Comparison of ENCODE assay signal across 10 cellular contexts in the genomic region with DNA sequence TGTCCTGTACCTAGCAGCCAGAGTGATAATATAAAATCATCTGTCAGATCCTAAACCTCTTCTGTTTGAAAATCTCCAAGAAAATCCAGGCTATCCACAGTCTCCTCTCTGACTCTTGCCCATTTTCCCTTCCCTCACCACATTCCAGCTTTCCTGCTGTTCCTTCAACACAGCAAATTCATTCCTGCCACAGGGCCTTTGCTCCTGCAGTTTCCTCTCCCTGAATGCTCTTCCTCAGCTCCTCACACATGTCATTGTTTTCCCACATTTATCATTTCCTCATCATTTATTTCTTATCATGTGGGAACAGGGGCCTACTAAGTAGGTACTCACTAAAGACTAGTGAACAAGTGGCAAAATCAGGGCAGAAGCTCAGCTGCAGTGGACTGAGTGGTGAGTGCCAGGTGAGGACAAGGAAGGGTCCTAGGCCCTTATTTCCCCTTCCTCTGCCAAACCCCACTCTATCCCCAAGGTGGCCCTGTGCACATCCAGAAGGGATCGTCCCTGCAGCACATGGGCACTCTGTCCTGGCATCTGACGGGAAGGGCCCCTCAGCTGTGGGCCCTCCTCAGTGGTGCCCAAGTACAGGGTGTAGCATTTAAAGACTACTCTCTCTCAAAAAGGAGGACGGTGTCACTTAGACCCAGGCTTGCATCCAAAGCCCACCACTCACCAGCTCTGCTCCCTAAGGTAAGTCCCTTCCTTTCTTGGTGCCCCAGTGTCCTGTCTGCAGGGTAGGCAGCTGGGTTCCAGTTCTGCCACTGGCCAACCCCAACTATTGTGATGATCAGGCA. TPM values are rescaled to one million over a fixed set of nuclear protein-coding genes. Genes with fewer than 3 reads are reported as not detected.
DNase-seq lines count a peak whose midpoint lies in the region; ATAC-seq and TF ChIP-seq lines count a peak whose summit lies in the region.
"Had no signal": no experiment of that assay in that cellular context is flagged by ENCODE, and none has a peak within 500 bp of the region (broad histone marks: within the 10 kb centered on the region; RNA-seq: fewer than 3 reads in every experiment).

No MANE protein-coding gene starts in this region.

- H3K4me1 Mint-ChIP-seq in WTC11: peaks cover 22% of the 10 kb centered on the region

- peaks cover 22% of the 10 kb centered on the region for H3K27me3 Mint-ChIP-seq in WTC11 (ENCODE audit: low read depth)

- H3K9me3 ChIP-seq in mucosa of rectum (ENCODE audit: control insufficient read depth in 2 of 2, low read length in 2 of 2) (no peaks in the 10 kb centered on the region), thoracic aorta (no peaks in the 10 kb centered on the region)

- TF ChIP-seq CTCF in WTC11 (IDR thresholded peaks at IDR 0.05) (no peak), coronary artery (IDR thresholded peaks at IDR 0.05) (no peak), thoracic aorta (IDR thresholded peaks at IDR 0.05) (no peak)

- no peaks in the 10 kb centered on the region for H3K36me3 Mint-ChIP-seq in WTC11

- H3K27me3 ChIP-seq in mucosa of rectum (ENCODE audit: control insufficient read depth in 2 of 2, insufficient read depth in 2 of 2, low read length in 2 of 2) (no peaks in the 10 kb centered on the region), thoracic aorta (replicated peaks; ENCODE audit: insufficient read depth) (no peaks in the 10 kb centered on the region)

- DNase-seq in WTC11 (ENCODE audit: low spot score) (no peak), coronary artery (ENCODE audit: low spot score) (peak; percentile 70), thoracic aorta (ENCODE audit: low spot score) (no peak), NCI-H2196 treated with DMSO at 0.1 percent for 48 hours (lab: John Stamatoyannopoulos, UW; ENCODE audit: unreplicated experiment) (no peak), NCI-H1694 (lab: John Stamatoyannopoulos, UW) (no peak)
- DNase-seq in NK-92 treated with Interleukin-12 subunit alpha and Interleukin-12 subunit beta, amount 100 ng/mL, for 24 hours (lab: John Stamatoyannopoulos, UW): no peak
- DNase-seq: activated CD4-positive, alpha-beta T cell treated with anti-CD3 and anti-CD28 coated beads, Interleukin-2, amount 50 U/mL, for 4 hours; MV-4-11; PC-9 had no signal

- POLR2A ChIA-PET in WTC11 (lab: Charles Lee): no interaction called here

- H3K27ac ChIP-seq in coronary artery: peak overlapping the region; percentile 87 to 90
- H3K27ac ChIP-seq in mucosa of rectum (ENCODE audit: low read depth in 2 of 2, low read length in 2 of 2): no peak overlapping the region
- H3K27ac ChIP-seq in thoracic aorta: peak overlapping the region in 1 of 2 donors; percentile 48
- H3K27ac ChIP-seq: PC-9 had no signal

- no peak overlapping the region for H3K27ac Mint-ChIP-seq in WTC11

- CTCF ChIA-PET in WTC11 (lab: Charles Lee): interaction anchor here (1.5 to 2.3 kb wide), 2 partner anchors 53 to 70 kb away, joined by 4 to 7 read pairs; no protein-coding TSS in a partner anchor

- peak overlapping the region in 1 of 2 donors; percentile 14 for H3K9ac ChIP-seq in mucosa of rectum (ENCODE audit: low read depth in 1 of 2, low read length in 2 of 2)

- H3K36me3 ChIP-seq in mucosa of rectum (ENCODE audit: control insufficient read depth in 2 of 2, insufficient read depth in 2 of 2, low read length in 2 of 2) (no peaks in the 10 kb centered on the region), thoracic aorta (peaks cover 12% of the 10 kb centered on the region)

- H3K4me1 ChIP-seq in mucosa of rectum (ENCODE audit: control insufficient read depth in 2 of 2, insufficient read depth in 2 of 2, low read length in 2 of 2) (peaks cover 4 to 16% of the 10 kb centered on the region in 2 donors), thoracic aorta (ENCODE audit: control insufficient read depth in 1 of 2, low read depth in 2 of 2) (peaks cover 11 to 63% of the 10 kb centered on the region in 2 donors)

- H3K4me3 ChIP-seq in coronary artery (peak overlapping the region; percentile 81), mucosa of rectum (ENCODE audit: low read length in 2 of 2) (peak overlapping the region; percentile 28 to 45), thoracic aorta (peak overlapping the region; percentile 76)
- H3K4me3 ChIP-seq: PC-9 had no signal

- no peaks in the 10 kb centered on the region for H3K9me3 Mint-ChIP-seq in WTC11

- ATAC-seq in WTC11: no peak
- ATAC-seq in thoracic aorta (ENCODE audit: insufficient number of reproducible peaks, low FRiP score, low read depth): no peak

- H3K4me3 Mint-ChIP-seq in WTC11: no peak overlapping the region; the same call in 1 of the 2 replicates

TF ChIP-seq in WTC11, 78 proteins besides CTCF, POLR2A, EP300 and RAD21:
- 0 out of 2 replicates have a peak, but pooled peaks have one; percentile 55 for TF ChIP-seq GTF2I (CRISPR knock-in tag; conservative IDR thresholded peaks at IDR 0.05)
- TF ChIP-seq KAT7 (CRISPR knock-in tag; IDR thresholded peaks at IDR 0.05; ENCODE audit: borderline replicate concordance): no peak

RNA-seq across cellular contexts. Expression of gene LRRC32, which starts 2.0 kb away (rescaled TPM):
- 0.74 to 1.7 TPM (median 1.6 TPM) in 3 replicates for total RNA-seq in WTC11 (2021)
- total RNA-seq in thoracic aorta: 100 to 1,000 TPM; 133 to 214 TPM
- total RNA-seq: PC-9 had no signal

Comparison
In these comparisons a context has a peak if more than half of its experiments do, and no peak if none do; other contexts are left out.
1. H3K27ac ChIP-seq: peak in coronary artery (2 of 2); none in mucosa of rectum (0 of 2).
2. RNA of gene LRRC32, which starts 2.0 kb away (total RNA-seq): 133 to 214 TPM in thoracic aorta; 0.74 to 1.7 TPM in WTC11; every median in the first group is over 10 times any median in the second.
3. Peak in every context shown above with its lines, with median percentiles within 50 percentile points of each other: H3K4me3 ChIP-seq.